Comparison of ENCODE assay signal across 8 cellular contexts in genomic region chr19:12668937-12669271, GRCh38. TPM values are rescaled to one million over a fixed set of nuclear protein-coding genes. Genes with fewer than 3 reads are reported as not detected.
DNase-seq lines count a peak whose midpoint lies in the region; ATAC-seq and TF ChIP-seq lines count a peak whose summit lies in the region.

No MANE protein-coding gene starts in this region.

- H3K27ac ChIP-seq in HUES64 (ENCODE audit: low read depth, low read length), result peak overlapping the region; percentile 98
- peak overlapping the region; percentile 92 to 98 for H3K27ac ChIP-seq in lung (ENCODE audit: low read depth in 1 of 2, low read length in 1 of 2)

- H3K4me1 Mint-ChIP-seq in dendritic cell treated with granulocyte-macrophage colony-stimulating factor and Interleukin-4, amounts not matched to agents 40 ng/mL and 50 ng/mL, for 4 days (ENCODE audit: low read depth), result peaks cover 73% of the 10 kb centered on the region

- H3K4me3 ChIP-seq in HUES64 (ENCODE audit: low read length) (peak overlapping the region; percentile 76), lung (peak overlapping the region; percentile 96)

- H3K27me3 ChIP-seq in HUES64 (ENCODE audit: insufficient read depth, low read length) (no peaks in the 10 kb centered on the region), lung (ENCODE audit: control insufficient read depth, insufficient read depth) (no peaks in the 10 kb centered on the region)

- peak overlapping the region; percentile 92 for H3K9ac ChIP-seq in HUES64 (ENCODE audit: low read depth, low read length)

- ATAC-seq in lung (ENCODE audit: insufficient read depth, low FRiP score) (peak; percentile 7), GM21390 (IDR thresholded peaks at IDR 0.05; ENCODE audit: unreplicated experiment) (no peak)

- no peaks in the 10 kb centered on the region for H3K9me3 Mint-ChIP-seq in dendritic cell treated with granulocyte-macrophage colony-stimulating factor and Interleukin-4, amounts not matched to agents 40 ng/mL and 50 ng/mL, for 4 days

- H3K9me3 ChIP-seq in HUES64 (ENCODE audit: insufficient read depth, low read depth, low read length), result no peaks in the 10 kb centered on the region
- no peaks in the 10 kb centered on the region for H3K9me3 ChIP-seq in lung (ENCODE audit: control insufficient read depth in 2 of 2, insufficient read depth in 1 of 2, low read length in 1 of 2)

- 2% methylated on average over 24 of the region's 24 CpGs for WGBS in HUES64
- 1% methylated on average over 24 of the region's 24 CpGs for WGBS in lung, 2 donors

- H3K4me3 Mint-ChIP-seq in dendritic cell treated with granulocyte-macrophage colony-stimulating factor and Interleukin-4, amounts not matched to agents 40 ng/mL and 50 ng/mL, for 4 days, result peak overlapping the region; percentile 94

- intact Hi-C loops in dendritic cell treated with granulocyte-macrophage colony-stimulating factor and Interleukin-4, amounts not matched to agents 40 ng/mL and 50 ng/mL, for 4 days (cut with micrococcal nuclease), result loop anchor here (1.0 to 5.0 kb wide), 2 partner anchors 12 to 57 kb away; partner anchors contain the start of genes DHPS, ZNF490 and ZNF791

- H3K4me1 ChIP-seq in HUES64 (ENCODE audit: insufficient read depth, low read length) (no peaks in the 10 kb centered on the region; the same call in 1 of the 2 replicates), lung (ENCODE audit: control insufficient read depth in 2 of 2, insufficient read depth in 2 of 2, low read length in 2 of 2) (peaks cover 0 to 22% of the 10 kb centered on the region in 2 donors)

- peak overlapping the region; percentile 99 for H3K27ac Mint-ChIP-seq in dendritic cell treated with granulocyte-macrophage colony-stimulating factor and Interleukin-4, amounts not matched to agents 40 ng/mL and 50 ng/mL, for 4 days

- no peaks in the 10 kb centered on the region for H3K27me3 Mint-ChIP-seq in dendritic cell treated with granulocyte-macrophage colony-stimulating factor and Interleukin-4, amounts not matched to agents 40 ng/mL and 50 ng/mL, for 4 days

- DNase-seq in CD1c-positive myeloid dendritic cell (ENCODE audit: extremely low spot score) (peak; percentile 61), lung (ENCODE audit: low spot score) (peak; percentile 46), GOT3 (lab: John Stamatoyannopoulos, UW) (no peak)
- peak; percentile 71 for DNase-seq in activated CD4-positive, alpha-beta T cell treated with anti-CD3 and anti-CD28 coated beads, Interleukin-2, amount 50 U/mL, for 1 hour
- DNase-seq in stimulated activated CD4-positive, alpha-beta T cell treated with anti-CD3 and anti-CD28 coated beads, TNF-alpha, amount 100 ng/mL, for 24 hours (ENCODE audit: low read depth in 3 of 3), result peak; percentile 42 to 67 (median 42)

- H3K36me3 Mint-ChIP-seq in dendritic cell treated with granulocyte-macrophage colony-stimulating factor and Interleukin-4, amounts not matched to agents 40 ng/mL and 50 ng/mL, for 4 days (ENCODE audit: low read depth), result peaks cover 89% of the 10 kb centered on the region

- TF ChIP-seq CTCF in lung (IDR thresholded peaks at IDR 0.05; ENCODE audit: control extremely low read depth, extremely low read depth), result no peak

- H3K36me3 ChIP-seq in HUES64 (ENCODE audit: insufficient read depth, low read length) (peaks cover 28% of the 10 kb centered on the region), lung (ENCODE audit: control insufficient read depth in 2 of 2, insufficient read depth in 2 of 2, low read length in 2 of 2) (peaks cover 0 to 18% of the 10 kb centered on the region in 2 donors)

RNA-seq across cellular contexts. Expression of gene WDR83, which starts 2.3 kb away (rescaled TPM):
- polyA plus RNA-seq in HUES64 (2013, experiment 1 of 2), result 11.1 TPM
- polyA plus RNA-seq in HUES64 (2013, experiment 2 of 2), result 10.1 TPM
- 10 to 100 TPM in 1 of 2 donors, 1 to 10 TPM in 1; 7.9 to 11.9 TPM for total RNA-seq in lung
- 10 to 100 TPM; 11.8 to 15.8 TPM for polyA plus RNA-seq in lung

RNA-seq across cellular contexts. Expression of gene MAN2B1, which starts 2.4 kb away (rescaled TPM):
- polyA plus RNA-seq in HUES64 (2013, experiment 1 of 2), result 33.1 TPM
- polyA plus RNA-seq in HUES64 (2013, experiment 2 of 2), result 39.9 TPM
- total RNA-seq in lung, result 100 to 1,000 TPM in 1 of 2 donors, 10 to 100 TPM in 1; 38.7 to 160 TPM
- polyA plus RNA-seq in lung, result 100 to 1,000 TPM in 1 of 2 donors, 10 to 100 TPM in 1; 93.2 to 118 TPM

RNA-seq across cellular contexts. Expression of gene DHPS, which starts 12.8 kb away (rescaled TPM):
- 57.4 TPM for polyA plus RNA-seq in HUES64 (2013, experiment 1 of 2)
- 65.9 TPM for polyA plus RNA-seq in HUES64 (2013, experiment 2 of 2)
- total RNA-seq in lung, result 10 to 100 TPM; 65.0 to 78.8 TPM
- 10 to 100 TPM; 70.7 to 80.8 TPM for polyA plus RNA-seq in lung

RNA-seq across cellular contexts. Expression of gene GNG14, which starts 18.9 kb away (rescaled TPM):
- polyA plus RNA-seq in HUES64 (2013, experiment 1 of 2), result not detected
- not detected for polyA plus RNA-seq in HUES64 (2013, experiment 2 of 2)
- not detected for total RNA-seq in lung
- polyA plus RNA-seq in lung, result not detected

RNA-seq across cellular contexts. Expression of gene FBXW9, which starts 27.5 kb away (rescaled TPM):
- polyA plus RNA-seq in HUES64 (2013, experiment 1 of 2), result 10.1 TPM
- 9.7 TPM for polyA plus RNA-seq in HUES64 (2013, experiment 2 of 2)
- total RNA-seq in lung, result 10 to 100 TPM; 10.7 to 17.1 TPM
- polyA plus RNA-seq in lung, result 10 to 100 TPM in 1 of 2 donors, 1 to 10 TPM in 1; 6.8 to 13.0 TPM
